12 cellular contexts compared by ENCODE assay signal in genomic region chr10:60989400-60989876, GRCh38. TPM values are rescaled to one million over a fixed set of nuclear protein-coding genes. Genes with fewer than 3 reads are reported as not detected.
DNase-seq lines count a peak whose midpoint lies in the region; ATAC-seq, FAIRE-seq and TF ChIP-seq lines count a peak whose summit lies in the region.
"Had no signal": no experiment of that assay in that cellular context is flagged by ENCODE, and none has a peak within 500 bp of the region (broad histone marks: within the 10 kb centered on the region; RNA-seq: fewer than 3 reads in every experiment).

No MANE protein-coding gene starts in this region.

- H3K27ac ChIP-seq in mesenchymal stem cell (ENCODE audit: low read length, poor library complexity, severe bottlenecking) = no peak overlapping the region
- H3K27ac ChIP-seq in kidney (ENCODE audit: low read depth in 2 of 2, low read length in 2 of 2) = no peak overlapping the region
- H3K27ac ChIP-seq: BLaER1 treated with 17β-estradiol and CSF1 and Interleukin-3, amounts not matched to agents 10 nM and 100 nM had no signal

- H3K36me3 ChIP-seq in mesenchymal stem cell (ENCODE audit: control insufficient read depth in 1 of 2, insufficient read depth in 2 of 2, low read depth in 1 of 2, low read length in 2 of 2) (no peaks in the 10 kb centered on the region), kidney (ENCODE audit: control insufficient read depth in 1 of 2, insufficient read depth in 2 of 2, low read length in 2 of 2) (no peaks in the 10 kb centered on the region)
- H3K36me3 ChIP-seq: BLaER1 treated with 17β-estradiol and CSF1 and Interleukin-3, amounts not matched to agents 10 nM and 100 nM had no signal

- peak; percentile 19 for DNase-seq in GM10248 (ENCODE audit: extremely low spot score)
- DNase-seq in Jurkat, Clone E6-1 (ENCODE audit: low read depth, low spot score) = peak; percentile 21
- peak; percentile 86 for DNase-seq in fibroblast of villous mesenchyme (ENCODE audit: low read depth)
- no peak for DNase-seq in mesenchymal stem cell
- DNase-seq in GM19240 (ENCODE audit: insufficient read length, low spot score) = no peak
- no peak for DNase-seq in kidney
- no peak for DNase-seq in HCEC 1CT
- DNase-seq: NCI-H1048, retina had no signal

- no peak overlapping the region for H2BK12ac ChIP-seq in mesenchymal stem cell (ENCODE audit: low read length in 2 of 2)

- TF ChIP-seq CTCF in GM10248 (IDR thresholded peaks at IDR 0.05; ENCODE audit: control extremely low read depth, extremely low read depth, low read depth, missing control alignments) (no peak), fibroblast of villous mesenchyme (IDR thresholded peaks at IDR 0.05; ENCODE audit: insufficient read depth, low read depth, low read length) (no peak), kidney (IDR thresholded peaks at IDR 0.05; ENCODE audit: borderline replicate concordance, extremely low read depth, insufficient read depth) (no peak)

- H2AFZ ChIP-seq in mesenchymal stem cell (ENCODE audit: low read depth, low read length) = no peak overlapping the region

- no peak overlapping the region for H3K14ac ChIP-seq in mesenchymal stem cell (ENCODE audit: low read length in 2 of 2)

- no peak overlapping the region for H3K9ac ChIP-seq in mesenchymal stem cell (ENCODE audit: low read length)
- H3K9ac ChIP-seq in kidney (ENCODE audit: low read length in 2 of 2) = no peak overlapping the region
- H3K9ac ChIP-seq: BLaER1 treated with 17β-estradiol and CSF1 and Interleukin-3, amounts not matched to agents 10 nM and 100 nM had no signal

- H3K18ac ChIP-seq in mesenchymal stem cell (ENCODE audit: low read depth in 1 of 2, low read length in 2 of 2) = no peak overlapping the region

- ATAC-seq in GM21528 (IDR thresholded peaks at IDR 0.05; ENCODE audit: low FRiP score, unreplicated experiment) = peak; percentile 47

- no peaks in the 10 kb centered on the region for H3K9me3 ChIP-seq in mesenchymal stem cell (ENCODE audit: control insufficient read depth, low read length)
- no peaks in the 10 kb centered on the region for H3K9me3 ChIP-seq in kidney (ENCODE audit: control insufficient read depth in 1 of 2, low read length in 2 of 2)
- H3K9me3 ChIP-seq: BLaER1 treated with 17β-estradiol and CSF1 and Interleukin-3, amounts not matched to agents 10 nM and 100 nM had no signal

- POLR2A ChIA-PET in GM10248 (lab: Yijun Ruan, JAX) = no interaction called here

- FAIRE-seq in kidney (lab: Jason Lieb, UNC) = no peak

- no peak overlapping the region for H4K8ac ChIP-seq in mesenchymal stem cell (ENCODE audit: low read length)

- no peak overlapping the region for H2BK15ac ChIP-seq in mesenchymal stem cell (ENCODE audit: low read depth, poor library complexity, severe bottlenecking)

- peaks cover 6% of the 10 kb centered on the region for H3K79me1 ChIP-seq in mesenchymal stem cell (replicated peaks; ENCODE audit: low read length, poor library complexity, severe bottlenecking)

- no peaks in the 10 kb centered on the region for H3K4me1 ChIP-seq in mesenchymal stem cell (ENCODE audit: control insufficient read depth, insufficient read depth, low read depth, low read length)
- no peaks in the 10 kb centered on the region for H3K4me1 ChIP-seq in kidney (ENCODE audit: control insufficient read depth in 1 of 2, insufficient read depth in 1 of 2, low read depth in 1 of 2, low read length in 2 of 2)

- 80% methylated on average over 3 of the region's 4 CpGs for WGBS in mesenchymal stem cell

- intact Hi-C loops in kidney (cut with DNase I) = no loop called here

- H3K23ac ChIP-seq in mesenchymal stem cell (ENCODE audit: low read length in 2 of 2) = no peak overlapping the region

- no peak overlapping the region for H3K4me2 ChIP-seq in mesenchymal stem cell (ENCODE audit: low read length, poor library complexity, severe bottlenecking)

- H2BK120ac ChIP-seq in mesenchymal stem cell (ENCODE audit: low read depth, low read length) = no peak overlapping the region

- H2AK5ac ChIP-seq in mesenchymal stem cell (ENCODE audit: low read length, severe bottlenecking) = no peak overlapping the region

- no peaks in the 10 kb centered on the region for H3K27me3 ChIP-seq in mesenchymal stem cell (ENCODE audit: control insufficient read depth in 1 of 2, insufficient read depth in 1 of 2, low read length in 2 of 2)
- H3K27me3 ChIP-seq: BLaER1 treated with 17β-estradiol and CSF1 and Interleukin-3, amounts not matched to agents 10 nM and 100 nM had no signal

- H3K4ac ChIP-seq in mesenchymal stem cell (ENCODE audit: low read depth in 1 of 2, low read length in 2 of 2) = no peak overlapping the region

- H3K4me3 ChIP-seq in Jurkat, Clone E6-1 (ENCODE audit: low read length) = no peak overlapping the region
- H3K4me3 ChIP-seq in fibroblast of villous mesenchyme (ENCODE audit: low read depth, low read length) (no peak overlapping the region), mesenchymal stem cell (ENCODE audit: insufficient read depth in 1 of 2, low read depth in 1 of 2, low read length in 2 of 2) (no peak overlapping the region), kidney (ENCODE audit: low read length in 2 of 2) (no peak overlapping the region)
- H3K4me3 ChIP-seq: BLaER1 treated with 17β-estradiol and CSF1 and Interleukin-3, amounts not matched to agents 10 nM and 100 nM; lung had no signal

- no peak overlapping the region for H2BK5ac ChIP-seq in mesenchymal stem cell (ENCODE audit: low read depth, low read length, poor library complexity, severe bottlenecking)

- H4K91ac ChIP-seq in mesenchymal stem cell (ENCODE audit: low read length) = no peak overlapping the region

- CTCF ChIA-PET in GM10248 (lab: Yijun Ruan, JAX) = no interaction called here

RNA-seq across cellular contexts. Expression of gene RHOBTB1, which starts 45.5 kb away (rescaled TPM):
- 8.9 TPM for polyA plus RNA-seq in Jurkat, Clone E6-1 (2012; ENCODE audit: insufficient read depth, insufficient read length)
- 26.8 and 42.2 TPM in 2 replicates for total RNA-seq in fibroblast of villous mesenchyme
- 60.2 TPM for polyA plus RNA-seq in mesenchymal stem cell (2013, experiment 1 of 2)
- 60.6 TPM for polyA plus RNA-seq in mesenchymal stem cell (2013, experiment 2 of 2)
- 14.6 TPM for total RNA-seq in kidney
- polyA plus RNA-seq in kidney (ENCODE audit: insufficient read depth, low read depth, low replicate concordance) = 34.5 TPM

Comparison
In these comparisons a context has a peak if more than half of its experiments do, and no peak if none do; other contexts are left out.
1. DNase-seq: peak in GM10248 (single experiment), Jurkat, Clone E6-1 (single experiment) and fibroblast of villous mesenchyme (single experiment); none in mesenchymal stem cell (single experiment), GM19240 (single experiment), kidney (single experiment) and HCEC 1CT (single experiment).